ENCODE assay signal across 8 cellular contexts in the genomic region with DNA sequence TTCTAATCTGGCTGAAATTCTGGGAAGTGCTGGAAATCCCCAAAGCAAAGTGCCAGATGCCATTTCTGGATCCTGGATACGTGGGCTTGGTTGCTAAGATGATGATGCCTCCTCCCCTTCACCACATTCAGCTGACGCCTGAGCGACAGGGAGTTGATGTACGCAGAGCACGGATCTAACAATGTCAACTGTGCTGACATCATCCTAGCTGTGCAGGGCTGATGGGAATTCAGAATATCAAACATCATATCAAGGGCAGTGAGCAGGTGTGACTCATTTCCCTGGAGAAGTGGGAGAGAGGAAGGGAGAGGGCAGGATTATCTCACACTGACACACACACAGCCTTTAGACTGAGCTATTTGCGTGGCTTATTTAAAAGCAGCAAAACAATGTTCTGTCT.
DNase-seq lines count a peak whose midpoint lies in the region; ATAC-seq and TF ChIP-seq lines count a peak whose summit lies in the region.

No MANE protein-coding gene starts in this region.

- peaks cover 0 to 5% (median 1%) of the 10 kb centered on the region in 7 donors for H3K9me3 Mint-ChIP-seq in CD14-positive monocyte

- H3K4me1 Mint-ChIP-seq in CD14-positive monocyte, result no peaks in the 10 kb centered on the region

- intact Hi-C loops in CD14-positive monocyte (cut with micrococcal nuclease), result no loop called here

- no peak for TF ChIP-seq CTCF in CD14-positive monocyte (IDR thresholded peaks at IDR 0.05)
- TF ChIP-seq CTCF in GM20000 (IDR thresholded peaks at IDR 0.05; ENCODE audit: extremely low read depth, missing control alignments), result no peak

- ATAC-seq in HG02970 (IDR thresholded peaks at IDR 0.05; ENCODE audit: low FRiP score, unreplicated experiment), result no peak

- peaks cover 0 to 3% (median 2%) of the 10 kb centered on the region in 3 donors for H3K27me3 Mint-ChIP-seq in CD14-positive monocyte (ENCODE audit: low read depth in 3 of 3)

- DNase-seq in EH (ENCODE audit: low read depth), result peak; percentile 98
- peak; percentile 61 for DNase-seq in NCI-H510A (lab: John Stamatoyannopoulos, UW)
- DNase-seq in dermis blood vessel endothelial cell, result peak; percentile 99
- DNase-seq in myocyte (ENCODE audit: low read depth), result peak; percentile 99
- no peak for DNase-seq in CD14-positive monocyte (ENCODE audit: low spot score)
- no peak for DNase-seq in GDM1 (lab: John Stamatoyannopoulos, UW)
- DNase-seq in GM20000 (ENCODE audit: low spot score), result no peak

- no peak overlapping the region for H3K4me3 Mint-ChIP-seq in CD14-positive monocyte

- no peaks in the 10 kb centered on the region for H3K36me3 Mint-ChIP-seq in CD14-positive monocyte

- no peak overlapping the region for H3K27ac Mint-ChIP-seq in CD14-positive monocyte

Comparison
In these comparisons a context has a peak if more than half of its experiments do, and no peak if none do; other contexts are left out.
1. DNase-seq: peak in EH (single experiment), NCI-H510A (single experiment), dermis blood vessel endothelial cell (single experiment) and myocyte (single experiment); none in CD14-positive monocyte (single experiment), GDM1 (single experiment) and GM20000 (single experiment).